1 cellular context compared by ENCODE assay signal in the genomic region with DNA sequence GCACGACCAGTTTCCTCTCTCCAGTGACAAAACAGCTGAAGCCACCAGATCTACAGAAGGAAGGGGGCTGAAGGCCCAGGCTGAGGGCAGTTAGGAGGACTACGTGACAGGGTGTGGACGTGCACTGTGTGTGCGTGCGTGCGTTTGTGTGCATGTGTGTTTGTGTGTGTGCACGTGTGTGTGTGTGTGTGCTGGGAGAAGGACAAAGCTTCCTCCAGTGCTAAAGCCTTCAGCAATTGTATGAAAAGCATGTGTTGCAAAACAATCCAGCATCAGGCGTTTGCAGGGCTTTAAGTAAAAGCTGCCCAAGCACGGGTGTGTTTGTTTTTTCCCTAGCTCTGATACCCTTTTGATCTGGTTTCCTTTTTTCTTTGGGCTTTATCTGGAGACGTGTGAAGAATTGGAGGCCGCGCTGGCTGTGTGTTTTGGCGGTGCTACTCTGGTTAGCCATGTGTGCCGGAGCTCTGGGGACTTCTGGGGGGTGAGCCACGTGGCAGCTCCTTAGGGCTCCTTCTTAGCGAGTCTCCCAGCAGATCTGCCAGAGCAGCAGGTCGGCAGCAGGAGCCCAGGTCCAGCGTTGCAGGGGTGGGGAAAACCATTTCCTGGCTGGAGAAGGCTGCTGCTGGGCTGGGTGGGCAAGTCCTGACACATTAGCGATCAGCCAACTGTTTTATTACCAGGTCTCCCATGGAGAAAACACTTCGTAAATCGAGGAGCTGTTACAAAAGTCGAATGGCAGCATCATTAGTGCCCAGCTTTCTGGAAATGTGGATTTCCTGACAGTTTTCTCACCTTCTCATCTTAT.
TF ChIP-seq lines count a peak whose summit lies in the region.

No MANE protein-coding gene starts in this region.

TF ChIP-seq in HepG2, 621 proteins besides CTCF, POLR2A, EP300 and RAD21 (continues in another document):
- TF ChIP-seq, protein P1, sequence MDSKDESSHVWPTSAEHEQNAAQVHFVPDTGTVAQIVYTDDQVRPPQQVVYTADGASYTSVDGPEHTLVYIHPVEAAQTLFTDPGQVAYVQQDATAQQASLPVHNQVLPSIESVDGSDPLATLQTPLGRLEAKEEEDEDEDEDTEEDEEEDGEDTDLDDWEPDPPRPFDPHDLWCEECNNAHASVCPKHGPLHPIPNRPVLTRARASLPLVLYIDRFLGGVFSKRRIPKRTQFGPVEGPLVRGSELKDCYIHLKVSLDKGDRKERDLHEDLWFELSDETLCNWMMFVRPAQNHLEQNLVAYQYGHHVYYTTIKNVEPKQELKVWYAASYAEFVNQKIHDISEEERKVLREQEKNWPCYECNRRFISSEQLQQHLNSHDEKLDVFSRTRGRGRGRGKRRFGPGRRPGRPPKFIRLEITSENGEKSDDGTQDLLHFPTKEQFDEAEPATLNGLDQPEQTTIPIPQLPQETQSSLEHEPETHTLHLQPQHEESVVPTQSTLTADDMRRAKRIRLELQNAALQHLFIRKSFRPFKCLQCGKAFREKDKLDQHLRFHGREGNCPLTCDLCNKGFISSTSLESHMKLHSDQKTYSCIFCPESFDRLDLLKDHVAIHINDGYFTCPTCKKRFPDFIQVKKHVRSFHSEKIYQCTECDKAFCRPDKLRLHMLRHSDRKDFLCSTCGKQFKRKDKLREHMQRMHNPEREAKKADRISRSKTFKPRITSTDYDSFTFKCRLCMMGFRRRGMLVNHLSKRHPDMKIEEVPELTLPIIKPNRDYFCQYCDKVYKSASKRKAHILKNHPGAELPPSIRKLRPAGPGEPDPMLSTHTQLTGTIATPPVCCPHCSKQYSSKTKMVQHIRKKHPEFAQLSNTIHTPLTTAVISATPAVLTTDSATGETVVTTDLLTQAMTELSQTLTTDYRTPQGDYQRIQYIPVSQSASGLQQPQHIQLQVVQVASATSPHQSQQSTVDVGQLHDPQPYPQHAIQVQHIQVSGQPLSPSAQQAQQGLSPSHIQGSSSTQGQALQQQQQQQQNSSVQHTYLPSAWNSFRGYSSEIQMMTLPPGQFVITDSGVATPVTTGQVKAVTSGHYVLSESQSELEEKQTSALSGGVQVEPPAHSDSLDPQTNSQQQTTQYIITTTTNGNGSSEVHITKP (CRISPR knock-in tag; IDR thresholded peaks at IDR 0.05; ENCODE audit: low read depth), result no peak
- TF ChIP-seq ZNF605 (CRISPR knock-in tag; IDR thresholded peaks at IDR 0.05) (peak; percentile 80), ARID5B (CRISPR knock-in tag; IDR thresholded peaks at IDR 0.05) (peak; percentile 30; the same call in 1 of the 2 replicates), ZNF350 (CRISPR knock-in tag; IDR thresholded peaks at IDR 0.05; ENCODE audit: borderline replicate concordance, low read depth) (0 out of 2 replicates have a peak, but pooled peaks have one; percentile 49), PAXIP1 (CRISPR knock-in tag; conservative IDR thresholded peaks at IDR 0.05) (peak; percentile 77), PATZ1 (CRISPR knock-in tag; IDR thresholded peaks at IDR 0.05) (peak; percentile 20; the same call in 1 of the 2 replicates), ZNF34 (CRISPR knock-in tag; IDR thresholded peaks at IDR 0.05; ENCODE audit: borderline replicate concordance) (no peak), KLF12 (CRISPR knock-in tag; IDR thresholded peaks at IDR 0.05; ENCODE audit: borderline replicate concordance) (0 out of 2 replicates have a peak, but pooled peaks have one; percentile 39), JUND (CRISPR knock-in tag; IDR thresholded peaks at IDR 0.05) (no peak), TBX2 (CRISPR knock-in tag; IDR thresholded peaks at IDR 0.05; ENCODE audit: borderline replicate concordance) (peak; percentile 92), ZSCAN25 (CRISPR knock-in tag; IDR thresholded peaks at IDR 0.05) (0 out of 2 replicates have a peak, but pooled peaks have one; percentile 49), PHF21A (CRISPR knock-in tag; IDR thresholded peaks at IDR 0.05) (peak; percentile 55; the same call in 1 of the 2 replicates), ZNF382 (CRISPR knock-in tag; IDR thresholded peaks at IDR 0.05; ENCODE audit: borderline replicate concordance) (no peak), TOPORS (CRISPR knock-in tag; IDR thresholded peaks at IDR 0.05) (0 out of 2 replicates have a peak, but pooled peaks have one; percentile 74), ZNF672 (CRISPR knock-in tag; IDR thresholded peaks at IDR 0.05) (no peak), ZKSCAN8 (CRISPR knock-in tag; IDR thresholded peaks at IDR 0.05; ENCODE audit: borderline replicate concordance) (no peak), YEATS4 (CRISPR knock-in tag; IDR thresholded peaks at IDR 0.05; ENCODE audit: borderline replicate concordance) (peak; percentile 65; the same call in 1 of the 2 replicates), ZNF207 (IDR thresholded peaks at IDR 0.05; ENCODE audit: borderline replicate concordance) (no peak), ZNF850 (CRISPR knock-in tag; conservative IDR thresholded peaks at IDR 0.05) (no peak), ZNF768 (CRISPR knock-in tag; IDR thresholded peaks at IDR 0.05) (peak; percentile 53; the same call in 1 of the 2 replicates), PCBP1 (IDR thresholded peaks at IDR 0.05; ENCODE audit: borderline replicate concordance, low read depth, low read length) (no peak), ZNF609 (CRISPR knock-in tag; IDR thresholded peaks at IDR 0.05; ENCODE audit: borderline replicate concordance) (peak; percentile 60; the same call in 1 of the 2 replicates), ZFP41 (CRISPR knock-in tag; IDR thresholded peaks at IDR 0.05; ENCODE audit: borderline replicate concordance) (no peak), ZNF883 (CRISPR knock-in tag; IDR thresholded peaks at IDR 0.05; ENCODE audit: not compliant biosample characterization) (no peak), TBX3 (IDR thresholded peaks at IDR 0.05; ENCODE audit: borderline replicate concordance) (peak; percentile 67; the same call in 1 of the 2 replicates), ZNF816 (CRISPR knock-in tag; IDR thresholded peaks at IDR 0.05; ENCODE audit: borderline replicate concordance) (0 out of 2 replicates have a peak, but pooled peaks have one; percentile 11), ZNF546 (CRISPR knock-in tag; conservative IDR thresholded peaks at IDR 0.05) (no peak), UBTF (CRISPR knock-in tag; IDR thresholded peaks at IDR 0.05) (peak; percentile 43; the same call in 1 of the 2 replicates)
